22 cellular contexts compared by ENCODE assay signal in the genomic region with DNA sequence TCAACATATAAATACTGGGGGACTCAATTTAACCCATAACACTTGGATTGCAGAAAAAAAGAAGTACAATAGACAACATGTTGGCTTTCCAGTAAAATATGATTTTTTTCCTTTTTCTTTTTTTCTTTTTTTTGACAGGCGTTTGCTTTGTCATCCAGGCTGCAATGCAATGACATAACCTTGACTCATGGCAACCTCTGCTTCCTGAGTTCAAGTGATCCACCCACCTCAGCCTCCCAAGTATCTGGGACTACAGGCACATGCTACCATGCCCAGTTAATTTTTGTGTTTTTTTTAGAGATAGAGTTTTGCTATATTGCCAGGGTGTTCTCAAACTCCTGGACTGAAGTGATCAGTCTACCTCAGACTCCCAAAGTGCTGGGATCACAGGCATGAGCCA.
DNase-seq lines count a peak whose midpoint lies in the region; ATAC-seq and TF ChIP-seq lines count a peak whose summit lies in the region.
"Had no signal": no experiment of that assay in that cellular context is flagged by ENCODE, and none has a peak within 500 bp of the region (broad histone marks: within the 10 kb centered on the region; RNA-seq: fewer than 3 reads in every experiment).

No MANE protein-coding gene starts in this region.

- H3K4me1 Mint-ChIP-seq in type B pancreatic cell (ENCODE audit: unreplicated experiment): no peaks in the 10 kb centered on the region
- H3K4me1 Mint-ChIP-seq: CD8-positive, alpha-beta memory T cell had no signal

- H3K27ac ChIP-seq in GM23248: peak overlapping the region; percentile 66
- H3K27ac ChIP-seq: KMS-11, neutrophil, tibial artery had no signal

- H3K4me3 Mint-ChIP-seq in type B pancreatic cell: no peak overlapping the region
- H3K4me3 Mint-ChIP-seq: activated T-helper 1 cell treated with anti-CD3 and anti-CD28 coated beads, Interleukin-12 subunit alpha, Interleukin-12 subunit beta, Interleukin-2, Interleukin-4 antibody, amounts not matched to agents 30 ng/mL and 10 ng/mL and 1 ng/mL, durations not matched to agents 14 hours and 24 hours and 36 hours; CD8-positive, alpha-beta memory T cell had no signal

- WGBS in GM23248 (ENCODE audit: low coverage in 1 of 2, low lambda C conversion rate in 2 of 2, missing lambda C conversion rate in 2 of 2), 2 experiments: 0% methylated on average over 1 of the region's 1 CpG

- H3K9me3 ChIP-seq in GM23248 (ENCODE audit: low read depth) (no peaks in the 10 kb centered on the region), MG63 (no peaks in the 10 kb centered on the region)
- H3K9me3 ChIP-seq: HAP-1, neutrophil, tibial artery had no signal

- no peaks in the 10 kb centered on the region for H3K9me3 Mint-ChIP-seq in type B pancreatic cell

- no peaks in the 10 kb centered on the region for H3K9me2 ChIP-seq in GM23248 (ENCODE audit: insufficient read depth)

- H3K4me1 ChIP-seq in GM23248 (ENCODE audit: insufficient read depth): peaks cover 20% of the 10 kb centered on the region
- H3K4me1 ChIP-seq: HAP-1, tibial artery had no signal

- peak overlapping the region; percentile 26 for H3K4me2 ChIP-seq in GM23248 (ENCODE audit: unreplicated experiment)
- H3K4me2 ChIP-seq: KMS-11 had no signal

- H2AFZ ChIP-seq in GM23248: peak overlapping the region; percentile 65

- no peaks in the 10 kb centered on the region for H3K79me2 ChIP-seq in GM23248 (ENCODE audit: insufficient read depth)

- in situ Hi-C loops in GM23248 (cut with MboI): no loop called here

- H4K20me1 ChIP-seq in GM23248 (ENCODE audit: insufficient read depth): no peaks in the 10 kb centered on the region

- no peaks in the 10 kb centered on the region for H3K27me3 Mint-ChIP-seq in type B pancreatic cell
- H3K27me3 Mint-ChIP-seq: CD8-positive, alpha-beta memory T cell had no signal

- no peak for ATAC-seq in GM19467 (IDR thresholded peaks at IDR 0.05; ENCODE audit: unreplicated experiment)
- ATAC-seq: stimulated activated naive CD8-positive, alpha-beta T cell treated with anti-CD3 and anti-CD28 coated beads, Interleukin-15, Interleukin-2, amounts not matched to agents 100 U/mL and 50 U/mL, for 24 hours had no signal

- TF ChIP-seq CTCF in epithelial cell of esophagus (IDR thresholded peaks at IDR 0.05; ENCODE audit: insufficient read depth, low read depth, low read length, missing control alignments) (no peak), type B pancreatic cell (conservative IDR thresholded peaks at IDR 0.05) (no peak)

- H3K27me3 ChIP-seq in GM23248 (replicated peaks; ENCODE audit: insufficient read depth) (no peaks in the 10 kb centered on the region), MG63 (no peaks in the 10 kb centered on the region)
- H3K27me3 ChIP-seq: neutrophil, tibial artery had no signal

- DNase-seq in GM23248 (peak; percentile 70), MG63 (peak; percentile 65), epithelial cell of esophagus (ENCODE audit: low read depth) (peak; percentile 78), skeletal muscle cell (ENCODE audit: low read depth) (peak; percentile 21), NCI-H345 treated with DMSO at 0.1 percent for 48 hours (lab: John Stamatoyannopoulos, UW; ENCODE audit: unreplicated experiment) (no peak), type B pancreatic cell (ENCODE audit: extremely low spot score, unreplicated experiment) (no peak)
- DNase-seq: activated CD4-positive, alpha-beta T cell treated with anti-CD3 and anti-CD28 coated beads for 4 hours; activated naive CD4-positive, alpha-beta T cell treated with anti-CD3 and anti-CD28 coated beads, Interleukin-2, amount 50 U/mL, for 16 hours; CD8-positive, alpha-beta memory T cell; effector CD4-positive, alpha-beta T cell; glutamatergic neuron; NCI-H187; NCI-H748 treated with DMSO at 0.1 percent for 48 hours; Right ventricle myocardium superior; stimulated activated CD4-positive, alpha-beta T cell treated with anti-CD3 and anti-CD28 coated beads, Interleukin-4, amount 100 ng/mL, for 4 hours; stimulated activated naive CD8-positive, alpha-beta T cell treated with anti-CD3 and anti-CD28 coated beads, Interleukin-15, Interleukin-2, amounts not matched to agents 100 U/mL and 50 U/mL, for 24 hours; tibial artery had no signal

- no peak overlapping the region for H3K4me3 ChIP-seq in GM23248
- no peak overlapping the region for H3K4me3 ChIP-seq in MG63
- H3K4me3 ChIP-seq in epithelial cell of esophagus (ENCODE audit: low read length): no peak overlapping the region
- no peak overlapping the region for H3K4me3 ChIP-seq in skeletal muscle cell (ENCODE audit: low read depth, low read length)
- H3K4me3 ChIP-seq: HAP-1, tibial artery had no signal

- H3K9ac ChIP-seq in GM23248: peak overlapping the region; percentile 20
- H3K9ac ChIP-seq: KMS-11 had no signal

- H3K27ac Mint-ChIP-seq in type B pancreatic cell: no peak overlapping the region
- H3K27ac Mint-ChIP-seq: activated T-helper 1 cell treated with anti-CD3 and anti-CD28 coated beads, Interleukin-12 subunit alpha, Interleukin-12 subunit beta, Interleukin-2, Interleukin-4 antibody, amounts not matched to agents 30 ng/mL and 10 ng/mL and 1 ng/mL, durations not matched to agents 14 hours and 24 hours and 36 hours; CD8-positive, alpha-beta memory T cell had no signal

- H3F3A ChIP-seq in GM23248 (ENCODE audit: insufficient read depth): peaks cover 4% of the 10 kb centered on the region; the same call in 1 of the 2 replicates

- H3K36me3 ChIP-seq in GM23248 (ENCODE audit: low read depth) (no peaks in the 10 kb centered on the region), MG63 (no peaks in the 10 kb centered on the region)
- H3K36me3 ChIP-seq: HAP-1, neutrophil, tibial artery had no signal

- H3K36me3 Mint-ChIP-seq in type B pancreatic cell: no peaks in the 10 kb centered on the region
- H3K36me3 Mint-ChIP-seq: CD8-positive, alpha-beta memory T cell had no signal

Comparison
In these comparisons a context has a peak if more than half of its experiments do, and no peak if none do; other contexts are left out.
1. DNase-seq: peak in GM23248 (single experiment), MG63 (single experiment), epithelial cell of esophagus (single experiment) and skeletal muscle cell (single experiment); none in NCI-H345 treated with DMSO at 0.1 percent for 48 hours (single experiment) and type B pancreatic cell (single experiment).